In genomic region chr22:35599364-35599763, GRCh38 we compare ENCODE assay signal across 2 cellular contexts.
A peak's percentile ranks its signal among the peaks of the same experiment; 100 is the strongest.
TF ChIP-seq lines count a peak whose summit lies in the region.

No MANE protein-coding gene starts in this region.

TF ChIP-seq in HEK293, 187 proteins besides CTCF, POLR2A, EP300 and RAD21:
- TF ChIP-seq ZNF10 (tag by site-specific recombination; IDR thresholded peaks at IDR 0.05) = peak; percentile 95; the same call in 1 of the 2 replicates
- no peak for TF ChIP-seq ZBTB7A (tag by site-specific recombination; IDR thresholded peaks at IDR 0.05; ENCODE audit: low read depth)

TF ChIP-seq in K562, 482 proteins besides CTCF, POLR2A, EP300 and RAD21:
- TF ChIP-seq RBM25 (IDR thresholded peaks at IDR 0.05; ENCODE audit: low read depth, low read length, severe bottlenecking) = peak; percentile 20
- no peak for TF ChIP-seq STAT5B (CRISPR knock-in tag; IDR thresholded peaks at IDR 0.05)
- peak; percentile 94 for TF ChIP-seq ZNF134 (CRISPR knock-in tag; conservative IDR thresholded peaks at IDR 0.05)
